ENCODE assay signal across 1 cellular context in genomic region chr13:97568850-97569249, GRCh38.
TF ChIP-seq lines count a peak whose summit lies in the region.

No MANE protein-coding gene starts in this region.

TF ChIP-seq in Ishikawa, 13 proteins besides CTCF, POLR2A, EP300 and RAD21 (continued from another document):
- TF ChIP-seq ZBTB7A (IDR thresholded peaks at IDR 0.05; ENCODE audit: low read depth) (no peak), EGR1 (IDR thresholded peaks at IDR 0.05) (no peak), USF1 (IDR thresholded peaks at IDR 0.05) (no peak), TAF1 (IDR thresholded peaks at IDR 0.05; ENCODE audit: low read depth) (no peak), CREB1 (IDR thresholded peaks at IDR 0.05; ENCODE audit: low read depth) (no peak), FOXM1 (IDR thresholded peaks at IDR 0.05; ENCODE audit: borderline replicate concordance, low read depth) (peak; percentile 33; the same call in 1 of the 2 replicates), YY1 (IDR thresholded peaks at IDR 0.05; ENCODE audit: low read depth) (0 out of 2 replicates have a peak, but pooled peaks have one; percentile 32), TEAD4 (IDR thresholded peaks at IDR 0.05) (peak; percentile 87), NFIC (IDR thresholded peaks at IDR 0.05) (peak; percentile 71), CEBPB (IDR thresholded peaks at IDR 0.05) (no peak), TCF12 (IDR thresholded peaks at IDR 0.05; ENCODE audit: low read depth) (peak; percentile 52; the same call in 1 of the 2 replicates)
- TF ChIP-seq, protein P1, sequence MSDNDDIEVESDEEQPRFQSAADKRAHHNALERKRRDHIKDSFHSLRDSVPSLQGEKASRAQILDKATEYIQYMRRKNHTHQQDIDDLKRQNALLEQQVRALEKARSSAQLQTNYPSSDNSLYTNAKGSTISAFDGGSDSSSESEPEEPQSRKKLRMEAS (IDR thresholded peaks at IDR 0.05) = peak; percentile 60
